ENCODE assay signal across 1 cellular context in the genomic region with DNA sequence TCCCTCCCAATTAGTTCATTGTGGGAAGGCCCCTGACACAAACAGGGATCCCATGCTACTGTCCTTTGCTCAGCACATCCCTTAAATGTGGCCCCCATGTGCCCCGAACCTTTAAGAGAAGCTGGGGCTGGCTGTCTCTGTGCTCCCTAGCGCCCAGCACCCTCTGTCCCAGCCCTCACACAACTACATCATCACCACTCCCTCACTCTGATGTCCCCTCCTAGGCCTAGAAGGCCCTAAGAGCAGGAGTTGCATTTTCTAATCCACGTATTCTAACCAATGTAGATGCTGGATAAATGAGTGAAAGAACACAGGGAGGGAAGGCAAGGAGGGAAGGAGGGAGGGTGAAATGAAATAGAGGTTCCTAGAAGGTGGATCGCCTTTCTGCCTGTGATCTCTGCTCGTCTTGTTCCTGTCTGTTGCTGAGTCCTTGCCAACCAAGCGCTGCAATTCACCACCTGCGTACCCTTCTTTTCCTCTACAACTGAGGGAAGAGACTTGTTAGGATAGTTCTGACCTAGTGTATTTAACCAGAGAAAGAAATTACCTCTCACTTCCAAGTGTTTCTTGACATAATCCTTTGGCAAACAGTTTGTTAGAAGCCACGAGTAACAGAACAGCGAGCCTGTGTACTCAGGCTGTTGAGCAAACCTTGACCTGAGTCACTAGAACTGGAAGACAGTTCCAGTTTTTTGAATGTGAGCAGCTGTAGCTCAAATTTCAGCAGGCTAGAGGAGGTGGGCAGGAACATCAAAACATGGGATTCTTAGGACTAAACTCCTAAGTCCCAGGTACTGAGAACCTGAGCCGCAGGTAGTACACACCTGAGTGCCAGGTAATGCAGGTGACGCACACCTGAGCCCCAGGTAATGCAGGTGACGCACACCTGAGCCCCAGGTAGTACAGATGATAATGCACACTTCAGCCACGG.
TF ChIP-seq lines count a peak whose summit lies in the region.

No MANE protein-coding gene starts in this region.

TF ChIP-seq in liver, 16 proteins besides CTCF, POLR2A, EP300 and RAD21 (continued from another document):
- TF ChIP-seq, protein P1, sequence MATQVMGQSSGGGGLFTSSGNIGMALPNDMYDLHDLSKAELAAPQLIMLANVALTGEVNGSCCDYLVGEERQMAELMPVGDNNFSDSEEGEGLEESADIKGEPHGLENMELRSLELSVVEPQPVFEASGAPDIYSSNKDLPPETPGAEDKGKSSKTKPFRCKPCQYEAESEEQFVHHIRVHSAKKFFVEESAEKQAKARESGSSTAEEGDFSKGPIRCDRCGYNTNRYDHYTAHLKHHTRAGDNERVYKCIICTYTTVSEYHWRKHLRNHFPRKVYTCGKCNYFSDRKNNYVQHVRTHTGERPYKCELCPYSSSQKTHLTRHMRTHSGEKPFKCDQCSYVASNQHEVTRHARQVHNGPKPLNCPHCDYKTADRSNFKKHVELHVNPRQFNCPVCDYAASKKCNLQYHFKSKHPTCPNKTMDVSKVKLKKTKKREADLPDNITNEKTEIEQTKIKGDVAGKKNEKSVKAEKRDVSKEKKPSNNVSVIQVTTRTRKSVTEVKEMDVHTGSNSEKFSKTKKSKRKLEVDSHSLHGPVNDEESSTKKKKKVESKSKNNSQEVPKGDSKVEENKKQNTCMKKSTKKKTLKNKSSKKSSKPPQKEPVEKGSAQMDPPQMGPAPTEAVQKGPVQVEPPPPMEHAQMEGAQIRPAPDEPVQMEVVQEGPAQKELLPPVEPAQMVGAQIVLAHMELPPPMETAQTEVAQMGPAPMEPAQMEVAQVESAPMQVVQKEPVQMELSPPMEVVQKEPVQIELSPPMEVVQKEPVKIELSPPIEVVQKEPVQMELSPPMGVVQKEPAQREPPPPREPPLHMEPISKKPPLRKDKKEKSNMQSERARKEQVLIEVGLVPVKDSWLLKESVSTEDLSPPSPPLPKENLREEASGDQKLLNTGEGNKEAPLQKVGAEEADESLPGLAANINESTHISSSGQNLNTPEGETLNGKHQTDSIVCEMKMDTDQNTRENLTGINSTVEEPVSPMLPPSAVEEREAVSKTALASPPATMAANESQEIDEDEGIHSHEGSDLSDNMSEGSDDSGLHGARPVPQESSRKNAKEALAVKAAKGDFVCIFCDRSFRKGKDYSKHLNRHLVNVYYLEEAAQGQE (IDR thresholded peaks at IDR 0.05) = no peak
- peak; percentile 60 for TF ChIP-seq SP1 (IDR thresholded peaks at IDR 0.05)
- TF ChIP-seq, protein P2, sequence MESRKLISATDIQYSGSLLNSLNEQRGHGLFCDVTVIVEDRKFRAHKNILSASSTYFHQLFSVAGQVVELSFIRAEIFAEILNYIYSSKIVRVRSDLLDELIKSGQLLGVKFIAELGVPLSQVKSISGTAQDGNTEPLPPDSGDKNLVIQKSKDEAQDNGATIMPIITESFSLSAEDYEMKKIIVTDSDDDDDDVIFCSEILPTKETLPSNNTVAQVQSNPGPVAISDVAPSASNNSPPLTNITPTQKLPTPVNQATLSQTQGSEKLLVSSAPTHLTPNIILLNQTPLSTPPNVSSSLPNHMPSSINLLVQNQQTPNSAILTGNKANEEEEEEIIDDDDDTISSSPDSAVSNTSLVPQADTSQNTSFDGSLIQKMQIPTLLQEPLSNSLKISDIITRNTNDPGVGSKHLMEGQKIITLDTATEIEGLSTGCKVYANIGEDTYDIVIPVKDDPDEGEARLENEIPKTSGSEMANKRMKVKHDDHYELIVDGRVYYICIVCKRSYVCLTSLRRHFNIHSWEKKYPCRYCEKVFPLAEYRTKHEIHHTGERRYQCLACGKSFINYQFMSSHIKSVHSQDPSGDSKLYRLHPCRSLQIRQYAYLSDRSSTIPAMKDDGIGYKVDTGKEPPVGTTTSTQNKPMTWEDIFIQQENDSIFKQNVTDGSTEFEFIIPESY (IDR thresholded peaks at IDR 0.05) = peak; percentile 20
TF ChIP-seq in liver: peak in this region for 8.
